Comparison of ENCODE assay signal across 9 cellular contexts in the genomic region with DNA sequence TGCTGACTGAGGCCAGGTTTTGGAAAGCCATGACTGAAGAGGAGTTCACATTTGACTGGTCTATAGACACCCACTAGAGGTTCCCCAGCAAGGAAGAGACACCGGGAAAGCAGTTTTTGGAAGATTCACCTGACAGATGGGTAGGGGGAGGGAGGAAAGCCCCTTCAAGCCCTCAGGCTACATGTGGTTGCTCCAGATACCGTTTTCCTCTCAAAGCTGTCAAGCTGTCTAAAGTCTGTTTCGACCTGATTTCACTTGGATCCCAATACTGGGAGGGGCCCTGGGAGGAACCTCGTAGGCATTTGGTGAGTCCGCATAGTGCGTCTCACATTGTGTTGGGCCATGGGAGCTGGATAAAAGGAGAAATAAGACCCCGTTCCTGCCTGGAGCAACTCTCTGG. TPM values are rescaled to one million over a fixed set of nuclear protein-coding genes. Genes with fewer than 3 reads are reported as not detected.
DNase-seq lines count a peak whose midpoint lies in the region; ATAC-seq, FAIRE-seq and TF ChIP-seq lines count a peak whose summit lies in the region.
"Had no signal": no experiment of that assay in that cellular context is flagged by ENCODE, and none has a peak within 500 bp of the region (broad histone marks: within the 10 kb centered on the region; RNA-seq: fewer than 3 reads in every experiment).

No MANE protein-coding gene starts in this region.

- H3K27me3 Mint-ChIP-seq in MCF 10A (ENCODE audit: insufficient read depth, unreplicated experiment) = no peaks in the 10 kb centered on the region
- H3K27me3 Mint-ChIP-seq in mesothelial cell of epicardium (ENCODE audit: low read depth) = no peaks in the 10 kb centered on the region

- no peaks in the 10 kb centered on the region for H4K20me1 ChIP-seq in mammary epithelial cell (ENCODE audit: insufficient read depth, low read length)
- H4K20me1 ChIP-seq in K562 (replicated peaks; ENCODE audit: control insufficient read depth, insufficient read depth, low read length) = no peaks in the 10 kb centered on the region

- H3K4me1 ChIP-seq in mammary epithelial cell (ENCODE audit: insufficient read depth, low read length) (peaks cover 9% of the 10 kb centered on the region), K562 (replicated peaks in 1 of 2; ENCODE audit: control insufficient read depth in 2 of 2, insufficient read depth in 2 of 2, low read length in 2 of 2) (peaks cover 7 to 28% of the 10 kb centered on the region in 2 experiments), transverse colon (peaks cover 16 to 34% (median 29%) of the 10 kb centered on the region in 4 donors)

- 54% methylated on average over 7 of the region's 7 CpGs for WGBS in mammary epithelial cell (ENCODE audit: low coverage, missing lambda C conversion rate)
- 5% methylated on average over 7 of the region's 7 CpGs for WGBS in K562 (ENCODE audit: insufficient coverage, low coverage, missing lambda C conversion rate)
- WGBS in transverse colon (ENCODE audit: low coverage in 1 of 2), 2 donors = 0 to 46% methylated on average over 1 to 7 of the region's 7 CpGs

- H3K4me3 ChIP-seq in mammary epithelial cell (replicated peaks in 1 of 3; ENCODE audit: insufficient read depth in 1 of 3, low read depth in 2 of 3, low read length in 3 of 3) (no peak overlapping the region), K562 (no peak overlapping the region), transverse colon (peak overlapping the region in 1 of 4 donors; percentile 63)

- POLR2A ChIA-PET in MCF 10A (lab: Yijun Ruan, JAX) (interaction anchor here (0.8 to 6.5 kb wide), 9 partner anchors 15 to 116 kb away, joined by 3 to 111 read pairs (median 24); a partner anchor contains a TSS), K562 (lab: Yijun Ruan, JAX) (interaction anchor here (0.7 to 1.2 kb wide), 4 partner anchors 9 to 60 kb away, joined by 3 to 6 read pairs (median 4); no protein-coding TSS in a partner anchor)

- H2AFZ ChIP-seq in mammary epithelial cell (ENCODE audit: low read depth, low read length) (no peak overlapping the region), K562 (ENCODE audit: low read depth, low read length) (peak overlapping the region; percentile 91)

- CTCF ChIA-PET in MCF 10A (lab: Yijun Ruan, JAX) = interaction anchor here (0.5 to 19.4 kb wide), 12 partner anchors 8 to 368 kb away, joined by 3 to 530 read pairs (median 3); a partner anchor contains a TSS
- CTCF ChIA-PET in mammary epithelial cell (lab: Charles Lee; ENCODE audit: low non-redundant PET) = interaction anchor here (2.5 kb wide), 1 partner anchor 49 kb away, joined by 25 read pairs; no protein-coding TSS in a partner anchor
- CTCF ChIA-PET in K562 (lab: Yijun Ruan, JAX; ENCODE audit: low intra/inter-chr PET ratio) = interaction anchor here (1.0 kb wide), 1 partner anchor 48 kb away, joined by 5 read pairs; no protein-coding TSS in a partner anchor

- FAIRE-seq in K562 (lab: Jason Lieb, UNC) = no peak

- BruUV-seq in MCF 10A (replicated peaks; lab: Mats Ljungman, UMichigan) = no TSS peak
- BruUV-seq in mammary epithelial cell (replicated peaks; lab: Mats Ljungman, UMichigan) = no TSS peak
- no TSS peak for BruUV-seq in K562 (replicated peaks; lab: Mats Ljungman, UMichigan)

- dilution Hi-C loops in mammary epithelial cell (cut with HindIII; ENCODE audit: low sequenced_read_pairs) = no loop called here

- intact Hi-C loops in MCF 10A (cut with micrococcal nuclease) (no loop called here), mammary epithelial cell (cut with micrococcal nuclease) (loop anchor here (2.0 kb wide), 1 partner anchor 112 kb away; no protein-coding TSS in a partner anchor), K562 (cut with micrococcal nuclease) (loop anchor here (10.0 kb wide), 1 partner anchor 118 kb away; no protein-coding TSS in a partner anchor), transverse colon (cut with DNase I; ENCODE audit: low total_unique reads) (no loop called here)

- H3K27ac ChIP-seq in mammary epithelial cell (ENCODE audit: insufficient read depth, low read depth, low read length) (no peak overlapping the region), K562 (ENCODE audit: extremely low read depth, low read depth, low read length) (no peak overlapping the region), transverse colon (peak overlapping the region; percentile 94 to 99 (median 96))

- peak overlapping the region; percentile 77 for H3K27ac Mint-ChIP-seq in MCF 10A (ENCODE audit: low read depth, unreplicated experiment)
- peak overlapping the region; percentile 87 for H3K27ac Mint-ChIP-seq in mesothelial cell of epicardium

- TF ChIP-seq RAD21 in K562 (CRISPR knock-in tag; conservative IDR thresholded peaks at IDR 0.05 in 1 of 2, IDR thresholded peaks at IDR 0.05 in 1 of 2) = no peak

- H3K27me3 ChIP-seq in mammary epithelial cell (ENCODE audit: insufficient read depth, low read length) = no peaks in the 10 kb centered on the region
- H3K27me3 ChIP-seq in K562 (ENCODE audit: control insufficient read depth in 2 of 2, insufficient read depth in 2 of 2, low read length in 2 of 2) = no peaks in the 10 kb centered on the region
- H3K27me3 ChIP-seq in transverse colon = no peaks in the 10 kb centered on the region

- H3K36me3 ChIP-seq in mammary epithelial cell (ENCODE audit: insufficient read depth, low read length) (no peaks in the 10 kb centered on the region), K562 (ENCODE audit: control insufficient read depth, insufficient read depth, low read length) (no peaks in the 10 kb centered on the region), transverse colon (no peaks in the 10 kb centered on the region)

- in situ Hi-C loops in mammary epithelial cell (cut with MboI; ENCODE audit: low sequenced_read_pairs in 2 of 2) (no loop called here), K562 (cut with MboI) (no loop called here), transverse colon (cut with MboI; ENCODE audit: low pct_ligation_motif_present in 1 of 4, low pct_unique_long_range_greater_than_20kb in 1 of 4, low sequenced_read_pairs in 3 of 4) (no loop called here), KBM-7 (cut with MboI; ENCODE audit: low pct_unique_long_range_greater_than_20kb, low sequenced_read_pairs) (no loop called here)

- H3K36me3 Mint-ChIP-seq in MCF 10A (ENCODE audit: insufficient read depth, unreplicated experiment) (no peaks in the 10 kb centered on the region), mesothelial cell of epicardium (no peaks in the 10 kb centered on the region)

- no peak for DNase-seq in MCF 10A (ENCODE audit: unreplicated experiment)
- DNase-seq in mammary epithelial cell = no peak
- peak; percentile 41 to 65 (median 47) for DNase-seq in K562 (ENCODE audit: extremely low read depth in 1 of 4, low spot score in 3 of 4)
- DNase-seq in mesothelial cell of epicardium (ENCODE audit: low spot score in 2 of 2, unreplicated experiment in 2 of 2) = no peak
- peak; percentile 15 for DNase-seq in transverse colon
- DNase-seq in KBM-7 = no peak
- DNase-seq: NCI-H2107 had no signal

- H3K9ac ChIP-seq in mammary epithelial cell (ENCODE audit: insufficient read depth, low read length) = no peak overlapping the region
- H3K9ac ChIP-seq in K562 (ENCODE audit: insufficient read depth in 1 of 2, low read depth in 2 of 2, low read length in 2 of 2) = peak overlapping the region; percentile 8 to 23; a peak in 2 of 4 replicates

- TF ChIP-seq POLR2A in K562 (conservative IDR thresholded peaks at IDR 0.05) (no peak), transverse colon (IDR thresholded peaks at IDR 0.05) (no peak)

- H3K4me1 Mint-ChIP-seq in MCF 10A (ENCODE audit: insufficient read depth, unreplicated experiment) (peaks cover 18% of the 10 kb centered on the region), mesothelial cell of epicardium (peaks cover 30% of the 10 kb centered on the region)

- H3K4me2 ChIP-seq in mammary epithelial cell (ENCODE audit: insufficient read depth, low read depth, low read length) = no peak overlapping the region
- peak overlapping the region; percentile 86 for H3K4me2 ChIP-seq in K562 (ENCODE audit: insufficient read depth, low read length)

- no peaks in the 10 kb centered on the region for H3K79me2 ChIP-seq in mammary epithelial cell (ENCODE audit: insufficient read depth, low read length)
- H3K79me2 ChIP-seq in K562 (ENCODE audit: control insufficient read depth, insufficient read depth, low read length) = no peaks in the 10 kb centered on the region

- H3K9me3 Mint-ChIP-seq in MCF 10A (ENCODE audit: unreplicated experiment) (no peaks in the 10 kb centered on the region), mesothelial cell of epicardium (no peaks in the 10 kb centered on the region)

- TF ChIP-seq EP300 in K562 (IDR thresholded peaks at IDR 0.05; ENCODE audit: low read length) (no peak; the same call in 1 of the 2 replicates), transverse colon (IDR thresholded peaks at IDR 0.05; ENCODE audit: low read depth) (no peak)

- H3K4me3 Mint-ChIP-seq in MCF 10A (ENCODE audit: unreplicated experiment) = peak overlapping the region; percentile 86
- H3K4me3 Mint-ChIP-seq in mesothelial cell of epicardium = peak overlapping the region; percentile 93

- ATAC-seq in K562 = no peak
- no peak for ATAC-seq in GM18517 (IDR thresholded peaks at IDR 0.05; ENCODE audit: unreplicated experiment)
- no peak for ATAC-seq in HG03196 (IDR thresholded peaks at IDR 0.05; ENCODE audit: unreplicated experiment)

- TF ChIP-seq CTCF in MCF 10A (IDR thresholded peaks at IDR 0.05; ENCODE audit: unreplicated experiment) = no peak
- TF ChIP-seq CTCF in mammary epithelial cell (conservative IDR thresholded peaks at IDR 0.05 in 1 of 2, IDR thresholded peaks at IDR 0.05 in 1 of 2; ENCODE audit: extremely low read depth in 1 of 2, insufficient read depth in 1 of 2, low read depth in 1 of 2, low read length in 2 of 2) = no peak
- TF ChIP-seq CTCF in K562 (IDR thresholded peaks at IDR 0.05 in 2 of 3, conservative IDR thresholded peaks at IDR 0.05 in 1 of 3; ENCODE audit: insufficient read depth in 2 of 3, low read depth in 1 of 3, low read length in 3 of 3) = no peak
- no peak for TF ChIP-seq CTCF in mesothelial cell of epicardium (IDR thresholded peaks at IDR 0.05; ENCODE audit: unreplicated experiment)
- TF ChIP-seq CTCF in transverse colon (IDR thresholded peaks at IDR 0.05) = no peak

- H3K9me3 ChIP-seq in mammary epithelial cell (replicated peaks; ENCODE audit: insufficient read depth, low read length) (no peaks in the 10 kb centered on the region), K562 (replicated peaks; ENCODE audit: control insufficient read depth, insufficient read depth, low read depth, low read length) (peaks cover 7% of the 10 kb centered on the region), transverse colon (no peaks in the 10 kb centered on the region)

- no peaks in the 10 kb centered on the region for H3K9me1 ChIP-seq in K562 (ENCODE audit: control insufficient read depth, insufficient read depth, low read length)

RNA-seq across cellular contexts. Expression of a gene that starts 1.7 kb away (rescaled TPM):
- total RNA-seq in MCF 10A (2022) (18.9 and 25.3 TPM in 2 replicates), mammary epithelial cell (10 to 100 TPM; 33.2 to 57.0 TPM), K562 (2014; rRNA removed) (0.18 and 0.29 TPM in 2 replicates), K562 (2014; rRNA removed; fragmentation: Illumina TruSeq; extraction: Trizol) (0.03 and 0.04 TPM in 2 replicates), K562 (2015; rRNA removed; fragmentation: Illumina TruSeq; extraction: Trizol) (0.11 and 0.36 TPM in 2 replicates), K562 (2021) (0.64 and 1.1 TPM in 2 replicates), mesothelial cell of epicardium (229 to 253 TPM (median 243 TPM) in 3 replicates), transverse colon (100 to 1,000 TPM in 3 of 4 donors, 10 to 100 TPM in 1; 94.3 to 248 (median 199) TPM)
- polyA plus RNA-seq in mammary epithelial cell (11.3 TPM), K562 (2011; rRNA removed) (0.28 and 0.45 TPM in 2 replicates), K562 (2014; fragmentation: Illumina TruSeq; extraction: Trizol) (0.13 and 0.15 TPM in 2 replicates), K562 (2014; fragmentation: Nextera tagmentation; extraction: Ambion mirVana) (not detected), K562 (2014; rRNA removed) (0.19 and 0.45 TPM in 2 replicates)
- polyA minus RNA-seq in mammary epithelial cell = 75.1 TPM
- total RNA-seq in K562 (2011; cell fraction: chromatin; rRNA removed; ENCODE audit: low replicate concordance) = 2.3 and 6.7 TPM in 2 replicates
- 1.8 and 3.5 TPM in 2 replicates for total RNA-seq in K562 (2011; cell fraction: nucleolus; rRNA removed)
- total RNA-seq in K562 (2011; cell fraction: nucleoplasm; rRNA removed) = 2.2 and 5.4 TPM in 2 replicates
- polyA plus RNA-seq in K562 (2011; cell fraction: cytosol; rRNA removed) = 0.27 and 0.66 TPM in 2 replicates
- polyA plus RNA-seq in K562 (2011; cell fraction: nucleus; rRNA removed) = 1.5 and 1.9 TPM in 2 replicates
- polyA plus RNA-seq in K562 (2012) = 0.33 and 1.8 TPM in 2 replicates
- polyA minus RNA-seq in K562 (2011; rRNA and poly(A)+ RNA removed) = 1.9 and 2.0 TPM in 2 replicates
- polyA minus RNA-seq in K562 (2011; cell fraction: cytosol; rRNA and poly(A)+ RNA removed) = 2.4 and 4.2 TPM in 2 replicates
- polyA minus RNA-seq in K562 (2011; cell fraction: nucleus; rRNA and poly(A)+ RNA removed) = 0.40 and 2.8 TPM in 2 replicates

RNA-seq across cellular contexts. Expression of a gene that starts 15.4 kb away (rescaled TPM):
- total RNA-seq in MCF 10A (2022) = 99.7 and 122 TPM in 2 replicates
- 100 to 1,000 TPM in 1 of 2 donors, 10 to 100 TPM in 1; 65.3 to 150 TPM for total RNA-seq in mammary epithelial cell
- 170 TPM for polyA plus RNA-seq in mammary epithelial cell
- polyA minus RNA-seq in mammary epithelial cell = 136 TPM
- 105 and 231 TPM in 2 replicates for total RNA-seq in K562 (2011; cell fraction: chromatin; rRNA removed; ENCODE audit: low replicate concordance)
- total RNA-seq in K562 (2011; cell fraction: nucleolus; rRNA removed) = 112 and 138 TPM in 2 replicates
- total RNA-seq in K562 (2011; cell fraction: nucleoplasm; rRNA removed) = 110 and 156 TPM in 2 replicates
- total RNA-seq in K562 (2014; rRNA removed) = 20.8 and 28.2 TPM in 2 replicates
- total RNA-seq in K562 (2014; rRNA removed; fragmentation: Illumina TruSeq; extraction: Trizol) = 17.1 and 18.6 TPM in 2 replicates
- 24.9 and 26.5 TPM in 2 replicates for total RNA-seq in K562 (2015; rRNA removed; fragmentation: Illumina TruSeq; extraction: Trizol)
- 32.7 and 38.4 TPM in 2 replicates for total RNA-seq in K562 (2021)
- polyA plus RNA-seq in K562 (2011; rRNA removed) = 40.1 and 60.0 TPM in 2 replicates
- 48.3 and 61.6 TPM in 2 replicates for polyA plus RNA-seq in K562 (2011; cell fraction: cytosol; rRNA removed)
- 178 and 185 TPM in 2 replicates for polyA plus RNA-seq in K562 (2011; cell fraction: nucleus; rRNA removed)
- polyA plus RNA-seq in K562 (2012) = 44.3 and 71.7 TPM in 2 replicates
- 48.2 and 49.5 TPM in 2 replicates for polyA plus RNA-seq in K562 (2014; fragmentation: Illumina TruSeq; extraction: Trizol)
- 1 to 10 TPM; 2.4 to 4.3 TPM for polyA plus RNA-seq in K562 (2014; fragmentation: Nextera tagmentation; extraction: Ambion mirVana)
- 37.9 and 38.4 TPM in 2 replicates for polyA plus RNA-seq in K562 (2014; rRNA removed)
- 25.6 and 31.5 TPM in 2 replicates for polyA minus RNA-seq in K562 (2011; rRNA and poly(A)+ RNA removed)
- 18.7 and 19.9 TPM in 2 replicates for polyA minus RNA-seq in K562 (2011; cell fraction: cytosol; rRNA and poly(A)+ RNA removed)
- polyA minus RNA-seq in K562 (2011; cell fraction: nucleus; rRNA and poly(A)+ RNA removed) = 30.0 and 42.1 TPM in 2 replicates
- 151 to 167 TPM (median 160 TPM) in 3 replicates for total RNA-seq in mesothelial cell of epicardium
- 100 to 1,000 TPM; 181 to 318 (median 198) TPM for total RNA-seq in transverse colon

RNA-seq across cellular contexts. Expression of a gene that starts 20.9 kb away (rescaled TPM):
- total RNA-seq in MCF 10A (2022) = not detected in 2 replicates
- total RNA-seq in mammary epithelial cell = not detected
- polyA plus RNA-seq in mammary epithelial cell = not detected
- not detected for polyA minus RNA-seq in mammary epithelial cell
- total RNA-seq in K562 (2011; cell fraction: chromatin; rRNA removed; ENCODE audit: low replicate concordance) = not detected in 2 replicates
- not detected in 2 replicates for total RNA-seq in K562 (2011; cell fraction: nucleolus; rRNA removed)
- not detected in 2 replicates for total RNA-seq in K562 (2011; cell fraction: nucleoplasm; rRNA removed)
- not detected in 2 replicates for total RNA-seq in K562 (2014; rRNA removed)
- not detected in 2 replicates for total RNA-seq in K562 (2014; rRNA removed; fragmentation: Illumina TruSeq; extraction: Trizol)
- not detected in 2 replicates for total RNA-seq in K562 (2015; rRNA removed; fragmentation: Illumina TruSeq; extraction: Trizol)
- not detected in 2 replicates for total RNA-seq in K562 (2021)
- not detected in 2 replicates for polyA plus RNA-seq in K562 (2011; rRNA removed)
- polyA plus RNA-seq in K562 (2011; cell fraction: cytosol; rRNA removed) = not detected in 2 replicates
- polyA plus RNA-seq in K562 (2011; cell fraction: nucleus; rRNA removed) = not detected in 2 replicates
- polyA plus RNA-seq in K562 (2012) = not detected in 2 replicates
- polyA plus RNA-seq in K562 (2014; fragmentation: Illumina TruSeq; extraction: Trizol) = not detected in 2 replicates
- not detected for polyA plus RNA-seq in K562 (2014; fragmentation: Nextera tagmentation; extraction: Ambion mirVana)
- polyA plus RNA-seq in K562 (2014; rRNA removed) = not detected in 2 replicates
- polyA minus RNA-seq in K562 (2011; rRNA and poly(A)+ RNA removed) = not detected in 2 replicates
- not detected in 2 replicates for polyA minus RNA-seq in K562 (2011; cell fraction: cytosol; rRNA and poly(A)+ RNA removed)
- polyA minus RNA-seq in K562 (2011; cell fraction: nucleus; rRNA and poly(A)+ RNA removed) = not detected in 2 replicates
- not detected in 3 replicates for total RNA-seq in mesothelial cell of epicardium
- total RNA-seq in transverse colon = not detected

RNA-seq across cellular contexts. Expression of a gene that starts 37.6 kb away (rescaled TPM):
- total RNA-seq in MCF 10A (2022) (25.8 and 30.6 TPM in 2 replicates), mammary epithelial cell (10 to 100 TPM; 33.8 to 35.3 TPM), K562 (2014; rRNA removed) (32.0 and 32.8 TPM in 2 replicates), K562 (2014; rRNA removed; fragmentation: Illumina TruSeq; extraction: Trizol) (11.8 and 14.2 TPM in 2 replicates), K562 (2015; rRNA removed; fragmentation: Illumina TruSeq; extraction: Trizol) (16.9 and 18.8 TPM in 2 replicates), K562 (2021) (23.4 and 36.0 TPM in 2 replicates), mesothelial cell of epicardium (52.7 to 53.7 TPM (median 52.9 TPM) in 3 replicates), transverse colon (1 to 10 TPM; 2.6 to 9.1 (median 4.7) TPM)
- polyA plus RNA-seq in mammary epithelial cell (28.4 TPM), K562 (2011; rRNA removed) (25.8 and 30.9 TPM in 2 replicates), K562 (2014; fragmentation: Illumina TruSeq; extraction: Trizol) (20.4 and 30.2 TPM in 2 replicates), K562 (2014; fragmentation: Nextera tagmentation; extraction: Ambion mirVana) (under 1 TPM; 0.45 to 0.52 TPM), K562 (2014; rRNA removed) (30.4 and 40.9 TPM in 2 replicates)
- 66.6 TPM for polyA minus RNA-seq in mammary epithelial cell
- total RNA-seq in K562 (2011; cell fraction: chromatin; rRNA removed; ENCODE audit: low replicate concordance) = 43.5 and 96.8 TPM in 2 replicates
- 51.2 and 57.5 TPM in 2 replicates for total RNA-seq in K562 (2011; cell fraction: nucleolus; rRNA removed)
- total RNA-seq in K562 (2011; cell fraction: nucleoplasm; rRNA removed) = 40.4 and 43.3 TPM in 2 replicates
- polyA plus RNA-seq in K562 (2011; cell fraction: cytosol; rRNA removed) = 26.8 and 51.9 TPM in 2 replicates
- polyA plus RNA-seq in K562 (2011; cell fraction: nucleus; rRNA removed) = 53.7 and 85.9 TPM in 2 replicates
- 23.3 and 27.5 TPM in 2 replicates for polyA plus RNA-seq in K562 (2012)
- polyA minus RNA-seq in K562 (2011; rRNA and poly(A)+ RNA removed) = 13.8 and 22.0 TPM in 2 replicates
- polyA minus RNA-seq in K562 (2011; cell fraction: cytosol; rRNA and poly(A)+ RNA removed) = 16.5 and 18.6 TPM in 2 replicates
- 14.9 and 18.6 TPM in 2 replicates for polyA minus RNA-seq in K562 (2011; cell fraction: nucleus; rRNA and poly(A)+ RNA removed)

RNA-seq across cellular contexts. Expression of a gene that starts 48.0 kb away (rescaled TPM):
- total RNA-seq in MCF 10A (2022) (17.5 and 22.5 TPM in 2 replicates), mammary epithelial cell (10 to 100 TPM in 1 of 2 donors, 1 to 10 TPM in 1; 7.3 to 31.0 TPM), K562 (2014; rRNA removed) (28.5 and 31.3 TPM in 2 replicates), K562 (2014; rRNA removed; fragmentation: Illumina TruSeq; extraction: Trizol) (44.5 and 51.5 TPM in 2 replicates), K562 (2015; rRNA removed; fragmentation: Illumina TruSeq; extraction: Trizol) (37.7 and 40.9 TPM in 2 replicates), K562 (2021) (57.0 and 59.0 TPM in 2 replicates), mesothelial cell of epicardium (19.7 to 23.2 TPM (median 21.8 TPM) in 3 replicates), transverse colon (10 to 100 TPM in 1 of 4 donors, 1 to 10 TPM in 3; 4.0 to 66.7 (median 5.2) TPM)
- polyA plus RNA-seq in mammary epithelial cell (11.4 TPM), K562 (2011; rRNA removed) (69.7 and 82.2 TPM in 2 replicates), K562 (2014; fragmentation: Illumina TruSeq; extraction: Trizol) (45.7 and 51.5 TPM in 2 replicates), K562 (2014; fragmentation: Nextera tagmentation; extraction: Ambion mirVana) (10 to 100 TPM in 1 of 2 experiments, 1 to 10 TPM in 1; 9.5 to 15.6 TPM), K562 (2014; rRNA removed) (41.2 and 41.3 TPM in 2 replicates)
- 22.2 TPM for polyA minus RNA-seq in mammary epithelial cell
- 49.5 and 114 TPM in 2 replicates for total RNA-seq in K562 (2011; cell fraction: chromatin; rRNA removed; ENCODE audit: low replicate concordance)
- total RNA-seq in K562 (2011; cell fraction: nucleolus; rRNA removed) = 43.7 and 48.6 TPM in 2 replicates
- total RNA-seq in K562 (2011; cell fraction: nucleoplasm; rRNA removed) = 111 and 176 TPM in 2 replicates
- 21.7 and 47.5 TPM in 2 replicates for polyA plus RNA-seq in K562 (2011; cell fraction: cytosol; rRNA removed)
- 80.6 and 125 TPM in 2 replicates for polyA plus RNA-seq in K562 (2011; cell fraction: nucleus; rRNA removed)
- 29.7 and 36.7 TPM in 2 replicates for polyA plus RNA-seq in K562 (2012)
- polyA minus RNA-seq in K562 (2011; rRNA and poly(A)+ RNA removed) = 69.8 and 75.3 TPM in 2 replicates
- polyA minus RNA-seq in K562 (2011; cell fraction: cytosol; rRNA and poly(A)+ RNA removed) = 21.9 and 24.2 TPM in 2 replicates
- polyA minus RNA-seq in K562 (2011; cell fraction: nucleus; rRNA and poly(A)+ RNA removed) = 20.1 and 35.0 TPM in 2 replicates

Comparison
In these comparisons a context has a peak if more than half of its experiments do, and no peak if none do; other contexts are left out.
1. intact Hi-C loops: an anchor here in mammary epithelial cell (2.0 kb wide) and K562 (10.0 kb wide); none called in MCF 10A and transverse colon.
2. DNase-seq: peak in K562 (4 of 4) and transverse colon (single experiment); none in MCF 10A (single experiment), mammary epithelial cell (single experiment), mesothelial cell of epicardium (0 of 2) and KBM-7 (single experiment).
3. H3K27ac ChIP-seq: peak in transverse colon (4 of 4); none in mammary epithelial cell (single experiment) and K562 (single experiment).